ENCODE assay signal across 10 cellular contexts in the genomic region with DNA sequence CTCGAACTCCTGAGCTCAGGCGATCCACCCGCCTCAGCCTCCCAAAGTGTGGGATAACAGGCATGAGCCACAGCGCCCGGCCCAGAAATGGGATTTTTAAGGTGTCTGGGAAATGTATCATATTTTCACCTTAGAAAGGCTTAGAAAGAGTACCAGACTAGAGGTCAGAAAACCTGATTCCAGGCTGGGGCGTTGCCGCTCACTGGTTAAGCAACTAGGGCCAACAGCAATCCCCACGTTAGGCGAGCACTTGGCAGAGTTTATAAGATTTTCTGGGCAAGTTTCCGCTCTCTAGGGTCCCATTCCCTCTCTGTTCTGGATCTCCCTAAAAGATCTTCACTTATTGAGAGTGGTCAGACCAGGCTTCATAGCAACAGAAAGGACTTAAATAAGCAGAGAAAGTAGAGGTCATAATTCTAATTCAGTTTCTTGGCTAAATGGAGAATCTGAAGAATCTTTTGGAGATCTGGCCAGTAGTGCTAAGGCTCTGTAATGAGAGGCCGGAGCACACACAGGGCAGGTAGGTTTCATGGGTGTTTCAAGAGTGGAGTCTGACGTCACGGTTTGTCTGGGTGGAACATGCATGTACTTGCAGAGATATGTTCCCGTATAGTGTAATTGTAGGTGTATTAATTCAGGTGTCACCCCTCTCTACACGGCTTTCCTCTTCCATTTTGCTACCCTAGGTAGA. TPM values are rescaled to one million over a fixed set of nuclear protein-coding genes. Genes with fewer than 3 reads are reported as not detected.
DNase-seq lines count a peak whose midpoint lies in the region; ATAC-seq, FAIRE-seq and TF ChIP-seq lines count a peak whose summit lies in the region.
"Had no signal": no experiment of that assay in that cellular context is flagged by ENCODE, and none has a peak within 500 bp of the region (broad histone marks: within the 10 kb centered on the region; RNA-seq: fewer than 3 reads in every experiment).

No MANE protein-coding gene starts in this region.

- H2BK120ac ChIP-seq in mesendoderm (ENCODE audit: low read depth, low read length) = peak overlapping the region; percentile 65

- H4K20me1 ChIP-seq in HCT116 (ENCODE audit: insufficient read depth) = no peaks in the 10 kb centered on the region

- no TSS peak for BruUV-seq in HCT116 (replicated peaks; lab: Mats Ljungman, UMichigan)

- H3K9me3 ChIP-seq in HCT116 (ENCODE audit: control insufficient read depth in 1 of 2, insufficient read depth in 1 of 2, low read depth in 1 of 2, low read length in 2 of 2) = no peaks in the 10 kb centered on the region
- no peaks in the 10 kb centered on the region for H3K9me3 ChIP-seq in stomach smooth muscle (ENCODE audit: control insufficient read depth in 2 of 2, low read length in 2 of 2)
- no peaks in the 10 kb centered on the region for H3K9me3 ChIP-seq in small intestine (ENCODE audit: control insufficient read depth, low read depth)

- no peak overlapping the region for H2BK15ac ChIP-seq in mesendoderm (replicated peaks; ENCODE audit: low read depth)

- CTCF ChIA-PET in HCT116 (lab: Charles Lee) = no interaction called here

- H4K8ac ChIP-seq in mesendoderm (ENCODE audit: low read depth, low read length) = no peak overlapping the region

- no peak overlapping the region for H3K23ac ChIP-seq in mesendoderm (ENCODE audit: low read length)

- no peak overlapping the region for H3K9ac ChIP-seq in HCT116 (ENCODE audit: low read length)
- peak overlapping the region; percentile 10 for H3K9ac ChIP-seq in mesendoderm (ENCODE audit: low read length)
- peak overlapping the region in 1 of 2 donors; percentile 55 for H3K9ac ChIP-seq in stomach smooth muscle (ENCODE audit: low read length in 2 of 2)

- no peak for TF ChIP-seq RAD21 in HCT116 (IDR thresholded peaks at IDR 0.05; ENCODE audit: low read depth)

- no peaks in the 10 kb centered on the region for H3K79me1 ChIP-seq in mesendoderm (ENCODE audit: low read length)

- H3K27me3 ChIP-seq in HCT116 (ENCODE audit: insufficient read depth, low read length) (peaks cover 4% of the 10 kb centered on the region; the same call in 1 of the 2 replicates), bronchial epithelial cell (ENCODE audit: control insufficient read depth, insufficient read depth, low read length) (no peaks in the 10 kb centered on the region), mesendoderm (ENCODE audit: insufficient read depth, low read length, poor library complexity) (no peaks in the 10 kb centered on the region), stomach smooth muscle (ENCODE audit: control insufficient read depth in 1 of 2, insufficient read depth in 2 of 2, low read length in 2 of 2) (no peaks in the 10 kb centered on the region), small intestine (ENCODE audit: control insufficient read depth in 2 of 2, insufficient read depth in 2 of 2, low read length in 2 of 2) (no peaks in the 10 kb centered on the region)

- no peak for TF ChIP-seq CTCF in HCT116 (IDR thresholded peaks at IDR 0.05 in 2 of 3, conservative IDR thresholded peaks at IDR 0.05 in 1 of 3; ENCODE audit: borderline replicate concordance in 1 of 3, insufficient read depth in 1 of 3, low read depth in 2 of 3, low read length in 2 of 3)
- TF ChIP-seq CTCF in bronchial epithelial cell (IDR thresholded peaks at IDR 0.05; ENCODE audit: insufficient read depth, low read length, severe bottlenecking) = no peak

- H2AFZ ChIP-seq in HCT116 (ENCODE audit: low read depth, low read length, poor library complexity, severe bottlenecking) = peak overlapping the region; percentile 91

- RAD21 ChIA-PET in HCT116 (lab: Charles Lee; ENCODE audit: low non-redundant PET in 1 of 2, low total read pairs in 2 of 2, uncharacterized antibody in 2 of 2, unreplicated experiment in 2 of 2) = no interaction called here

- ATAC-seq in HCT116 (no peak), GM18868 (IDR thresholded peaks at IDR 0.05; ENCODE audit: unreplicated experiment) (no peak), HG03039 (IDR thresholded peaks at IDR 0.05; ENCODE audit: unreplicated experiment) (no peak)

- no peak overlapping the region for H3K4me3 ChIP-seq in HCT116 (replicated peaks in 1 of 2; ENCODE audit: low read depth in 1 of 2, low read length in 2 of 2)
- no peak overlapping the region for H3K4me3 ChIP-seq in bronchial epithelial cell (ENCODE audit: low read depth, low read length)
- no peak overlapping the region for H3K4me3 ChIP-seq in mesendoderm (ENCODE audit: low read length)
- peak overlapping the region in 1 of 2 donors; percentile 15 for H3K4me3 ChIP-seq in stomach smooth muscle (ENCODE audit: low read length in 2 of 2)
- no peak overlapping the region for H3K4me3 ChIP-seq in small intestine (ENCODE audit: low read depth in 1 of 2, low read length in 2 of 2)

- POLR2A ChIA-PET in HCT116 (lab: Charles Lee) = no interaction called here

- no peak for DNase-seq in HCT116 (ENCODE audit: low read depth, low spot score)
- DNase-seq in bronchial epithelial cell (ENCODE audit: low read depth) = peak; percentile 99
- DNase-seq in mesendoderm = no peak
- no peak for DNase-seq in small intestine
- no peak for DNase-seq in AG20443 (ENCODE audit: low spot score)
- DNase-seq: NCI-H1092 treated with DMSO at 0.1 percent for 48 hours, NCI-H774 had no signal

- intact Hi-C loops in HCT116 (cut with micrococcal nuclease) = no loop called here

- H4K5ac ChIP-seq in mesendoderm (ENCODE audit: low read length) = no peak overlapping the region

- H3K18ac ChIP-seq in mesendoderm (ENCODE audit: low read length) = peak overlapping the region; percentile 92

- H2AK5ac ChIP-seq in mesendoderm (ENCODE audit: low read length) = peak overlapping the region; percentile 28

- WGBS in mesendoderm (ENCODE audit: extremely low coverage, insufficient coverage, low lambda C conversion rate) = no CpG with 5 or more reads among the region's 15 CpGs
- WGBS in small intestine, 3 donors = 83 to 90% (median 90%) methylated on average over 15 of the region's 15 CpGs

- H3K79me2 ChIP-seq in HCT116 (ENCODE audit: insufficient read depth, low read length) (peaks cover 4% of the 10 kb centered on the region; the same call in 1 of the 2 replicates), mesendoderm (ENCODE audit: control insufficient read depth, insufficient read depth, low read length) (peaks cover 18% of the 10 kb centered on the region)

- no peaks in the 10 kb centered on the region for H3K9me2 ChIP-seq in HCT116 (ENCODE audit: insufficient read depth)

- peak overlapping the region; percentile 61 for H3K56ac ChIP-seq in mesendoderm (ENCODE audit: low read length)

- H3K27ac ChIP-seq in HCT116 (ENCODE audit: low read depth, low read length) (no peak overlapping the region), mesendoderm (ENCODE audit: low read depth, low read length) (no peak overlapping the region), stomach smooth muscle (ENCODE audit: low read length) (peak overlapping the region; percentile 78), small intestine (ENCODE audit: low read depth in 1 of 2, low read length in 1 of 2) (peak overlapping the region in 1 of 2 donors; percentile 83)

- no peak overlapping the region for H3K4ac ChIP-seq in mesendoderm (ENCODE audit: low read depth, low read length)

- H2BK5ac ChIP-seq in mesendoderm (ENCODE audit: low read length) = peak overlapping the region; percentile 20

- no peak for TF ChIP-seq POLR2A in HCT116 (IDR thresholded peaks at IDR 0.05; ENCODE audit: borderline replicate concordance, extremely low read depth, insufficient read depth, insufficient read length)

- FAIRE-seq in bronchial epithelial cell (lab: Jason Lieb, UNC) (peak; percentile 88), small intestine (lab: Jason Lieb, UNC) (no peak)

- H3K4me2 ChIP-seq in HCT116 (ENCODE audit: low read length) (peak overlapping the region; percentile 50), mesendoderm (ENCODE audit: low read length) (no peak overlapping the region)

- no peaks in the 10 kb centered on the region for H3K36me3 ChIP-seq in HCT116 (ENCODE audit: control insufficient read depth in 1 of 2, insufficient read depth in 2 of 2, low read length in 2 of 2)
- no peaks in the 10 kb centered on the region for H3K36me3 ChIP-seq in bronchial epithelial cell (ENCODE audit: control insufficient read depth, insufficient read depth, low read length)
- H3K36me3 ChIP-seq in mesendoderm (ENCODE audit: control insufficient read depth, insufficient read depth, low read length) = no peaks in the 10 kb centered on the region
- H3K36me3 ChIP-seq in stomach smooth muscle (ENCODE audit: control insufficient read depth in 2 of 2, insufficient read depth in 2 of 2, low read length in 2 of 2) = no peaks in the 10 kb centered on the region
- H3K36me3 ChIP-seq in small intestine (ENCODE audit: control insufficient read depth in 2 of 2, insufficient read depth in 2 of 2, low read length in 2 of 2) = no peaks in the 10 kb centered on the region

- H3K4me1 ChIP-seq in HCT116 (ENCODE audit: control insufficient read depth in 1 of 2, insufficient read depth in 2 of 2, low read length in 2 of 2) = peaks cover 21 to 50% of the 10 kb centered on the region in 2 experiments; a peak in 3 of 4 replicates
- H3K4me1 ChIP-seq in mesendoderm (ENCODE audit: control insufficient read depth, low read depth, low read length) = peaks cover 13% of the 10 kb centered on the region
- H3K4me1 ChIP-seq in stomach smooth muscle (ENCODE audit: control insufficient read depth, insufficient read depth, low read length) = peaks cover 25% of the 10 kb centered on the region
- H3K4me1 ChIP-seq in small intestine (ENCODE audit: control insufficient read depth in 2 of 2, insufficient read depth in 1 of 2, low read depth in 1 of 2, low read length in 1 of 2) = peaks cover 3 to 10% of the 10 kb centered on the region in 2 donors

TF ChIP-seq in HCT116, 20 proteins besides CTCF, POLR2A, EP300 and RAD21 (continues in another document):
- TF ChIP-seq ELF1 (IDR thresholded peaks at IDR 0.05; ENCODE audit: borderline replicate concordance, low read depth) (no peak), SIN3A (IDR thresholded peaks at IDR 0.05; ENCODE audit: low read depth) (no peak), TCF7L2 (IDR thresholded peaks at IDR 0.05; ENCODE audit: borderline replicate concordance, extremely low read depth, insufficient read depth, insufficient read length) (no peak), CBX3 (IDR thresholded peaks at IDR 0.05; ENCODE audit: low read depth) (no peak), SRF (IDR thresholded peaks at IDR 0.05; ENCODE audit: low read depth) (no peak), EGR1 (IDR thresholded peaks at IDR 0.05; ENCODE audit: low read depth) (no peak), POLR2AphosphoS5 (IDR thresholded peaks at IDR 0.05; ENCODE audit: low read depth, low read length) (no peak)
- TF ChIP-seq, protein P1, sequence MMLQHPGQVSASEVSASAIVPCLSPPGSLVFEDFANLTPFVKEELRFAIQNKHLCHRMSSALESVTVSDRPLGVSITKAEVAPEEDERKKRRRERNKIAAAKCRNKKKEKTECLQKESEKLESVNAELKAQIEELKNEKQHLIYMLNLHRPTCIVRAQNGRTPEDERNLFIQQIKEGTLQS (IDR thresholded peaks at IDR 0.05) = no peak

RNA-seq across cellular contexts. Expression of a gene that starts 4.2 kb away (rescaled TPM):
- total RNA-seq in HCT116 (2021; ENCODE audit: unreplicated experiment) (7.2 TPM), bronchial epithelial cell (11.5 and 19.2 TPM in 2 replicates)
- polyA plus RNA-seq in HCT116 (2012) = 3.6 and 4.2 TPM in 2 replicates
- 25.8 TPM for polyA plus RNA-seq in mesendoderm (2013, experiment 1 of 2)
- polyA plus RNA-seq in mesendoderm (2013, experiment 2 of 2) = 23.8 TPM
- polyA plus RNA-seq in small intestine = 10 to 100 TPM; 17.2 to 24.0 (median 18.3) TPM
